Comparison of ENCODE assay signal across 35 cellular contexts in genomic region chr18:29753379-29753778, GRCh38.
A peak's percentile ranks its signal among the peaks of the same experiment; 100 is the strongest.
DNase-seq lines count a peak whose midpoint lies in the region; ATAC-seq and TF ChIP-seq lines count a peak whose summit lies in the region.
"Had no signal": no experiment of that assay in that cellular context is flagged by ENCODE, and none has a peak within 500 bp of the region (broad histone marks: within the 10 kb centered on the region; RNA-seq: fewer than 3 reads in every experiment).

No MANE protein-coding gene starts in this region.

- H3K36me3 ChIP-seq in SK-N-SH (replicated peaks in 1 of 2; ENCODE audit: control insufficient read depth in 1 of 2, insufficient read depth in 2 of 2, low read length in 1 of 2), result no peaks in the 10 kb centered on the region
- H3K36me3 ChIP-seq: adrenal gland, colonic mucosa, left ventricle myocardium inferior, prostate gland, transverse colon had no signal

- CTCF ChIA-PET in SK-N-SH (lab: Yijun Ruan, JAX), result no interaction called here
- CTCF ChIA-PET in activated CD8-positive, alpha-beta T cell treated with anti-CD3 and anti-CD28 coated beads, Interleukin-2, amount 10 ng/mL, durations not matched to agents 7 days and 5 days (lab: Charles Lee), result no interaction called here

- no peaks in the 10 kb centered on the region for H3F3A ChIP-seq in SK-N-SH (replicated peaks; ENCODE audit: insufficient read depth)

- no peaks in the 10 kb centered on the region for H4K20me1 ChIP-seq in SK-N-SH (ENCODE audit: insufficient read depth)

- no peaks in the 10 kb centered on the region for H3K9me2 ChIP-seq in SK-N-SH

- 0 out of 2 replicates have a peak overlapping the region, but pooled peaks have one; percentile 53 for H2AFZ ChIP-seq in SK-N-SH (ENCODE audit: low read depth)
- H2AFZ ChIP-seq: PC-9 had no signal

- no peaks in the 10 kb centered on the region for H3K9me3 ChIP-seq in SK-N-SH
- H3K9me3 ChIP-seq: adrenal gland, colonic mucosa, left ventricle myocardium inferior, prostate gland, transverse colon had no signal

- H3K36me3 Mint-ChIP-seq in activated CD8-positive, alpha-beta T cell treated with anti-CD3 and anti-CD28 coated beads, Interleukin-2, amount 10 ng/mL, durations not matched to agents 7 days and 5 days (ENCODE audit: low read depth), result no peaks in the 10 kb centered on the region
- H3K36me3 Mint-ChIP-seq: CD4-positive, CD25-positive, alpha-beta regulatory T cell; mesothelial cell of epicardium; naive B cell had no signal

- H3K79me2 ChIP-seq in SK-N-SH (ENCODE audit: insufficient read depth), result no peaks in the 10 kb centered on the region

- no peaks in the 10 kb centered on the region for H3K4me1 ChIP-seq in SK-N-SH (ENCODE audit: control insufficient read depth in 1 of 2, insufficient read depth in 2 of 2, low read depth in 1 of 2, low read length in 1 of 2)
- H3K4me1 ChIP-seq: adrenal gland, colonic mucosa, left ventricle myocardium inferior, prostate gland, transverse colon had no signal

- no peaks in the 10 kb centered on the region for H3K4me1 Mint-ChIP-seq in activated CD8-positive, alpha-beta T cell treated with anti-CD3 and anti-CD28 coated beads, Interleukin-2, amount 10 ng/mL, durations not matched to agents 7 days and 5 days (ENCODE audit: low read depth)
- H3K4me1 Mint-ChIP-seq: CD4-positive, CD25-positive, alpha-beta regulatory T cell; naive B cell had no signal

- no peak for TF ChIP-seq CTCF in SK-N-SH (IDR thresholded peaks at IDR 0.05)

- no peak overlapping the region for H3K9ac ChIP-seq in SK-N-SH

- no peak for TF ChIP-seq EP300 in SK-N-SH (IDR thresholded peaks at IDR 0.05; ENCODE audit: borderline replicate concordance in 1 of 2, low read depth in 1 of 2, low read length in 1 of 2)

- no peak for ATAC-seq in SK-N-SH treated with all-trans-retinoic acid at 6 μM for 48 hours
- ATAC-seq in activated CD8-positive, alpha-beta T cell treated with anti-CD3 and anti-CD28 coated beads, Interleukin-2, amount 10 ng/mL, durations not matched to agents 7 days and 5 days, result no peak
- ATAC-seq: activated CD8-positive, alpha-beta T cell treated with anti-CD3 and anti-CD28 coated beads for 36 hours; sciatic nerve had no signal

- POLR2A ChIA-PET in SK-N-SH (lab: Yijun Ruan, JAX), result no interaction called here
- POLR2A ChIA-PET in activated CD8-positive, alpha-beta T cell treated with anti-CD3 and anti-CD28 coated beads, Interleukin-2, amount 10 ng/mL, durations not matched to agents 7 days and 5 days (lab: Charles Lee), result no interaction called here

- no peaks in the 10 kb centered on the region for H3K27me3 ChIP-seq in SK-N-SH (ENCODE audit: insufficient read depth)
- H3K27me3 ChIP-seq: adrenal gland, colonic mucosa, transverse colon had no signal

- DNase-seq in SK-N-SH (no peak), RPMI7951 (ENCODE audit: low read depth) (peak; percentile 7), fibroblast of peridontal ligament (ENCODE audit: extremely low read depth) (peak; percentile 7), occipital lobe (lab: John Stamatoyannopoulos, UW) (no peak), inferior parietal cortex (ENCODE audit: extremely low spot score) (no peak), anterior cingulate cortex (lab: John Stamatoyannopoulos, UW) (no peak)
- DNase-seq in activated CD8-positive, alpha-beta T cell treated with anti-CD3 and anti-CD28 coated beads, Interleukin-2, amount 10 ng/mL, durations not matched to agents 7 days and 5 days, result no peak
- DNase-seq: activated CD8-positive, alpha-beta T cell treated with anti-CD3 and anti-CD28 coated beads for 36 hours; activated naive CD4-positive, alpha-beta T cell treated with anti-CD3 and anti-CD28 coated beads for 36 hours; adrenal gland; Calu3; CD4-positive, CD25-positive, alpha-beta regulatory T cell; colonic mucosa; DMS79 treated with DMSO at 0.1 percent for 48 hours; effector CD8-positive, alpha-beta T cell; Kasumi-1; left ventricle myocardium inferior; MV-4-11; naive B cell; NCI-H1436; NCI-H2081 treated with DMSO at 0.1 percent for 48 hours; NCI-H226; NCI-H526 treated with DMSO at 0.1 percent for 48 hours; PC-9; SHP77; stimulated activated CD4-positive, alpha-beta T cell treated with anti-CD3 and anti-CD28 coated beads, Interleukin-4, amount 100 ng/mL, for 24 hours; transverse colon had no signal

- H3K9me3 Mint-ChIP-seq in activated CD8-positive, alpha-beta T cell treated with anti-CD3 and anti-CD28 coated beads, Interleukin-2, amount 10 ng/mL, durations not matched to agents 7 days and 5 days (ENCODE audit: insufficient read depth), result peaks cover 19% of the 10 kb centered on the region

- no peak for TF ChIP-seq RAD21 in SK-N-SH (IDR thresholded peaks at IDR 0.05; ENCODE audit: low read length)

- no peak overlapping the region for H3K4me3 ChIP-seq in SK-N-SH (ENCODE audit: low read depth in 2 of 2, low read length in 1 of 2)
- H3K4me3 ChIP-seq: adrenal gland, colonic mucosa, left ventricle myocardium inferior, PC-9, prostate gland, transverse colon had no signal

- 76% methylated on average over 4 of the region's 4 CpGs for WGBS in SK-N-SH (ENCODE audit: low lambda C conversion rate)

- no peaks in the 10 kb centered on the region for H3K27me3 Mint-ChIP-seq in activated CD8-positive, alpha-beta T cell treated with anti-CD3 and anti-CD28 coated beads, Interleukin-2, amount 10 ng/mL, durations not matched to agents 7 days and 5 days (ENCODE audit: low read depth)
- H3K27me3 Mint-ChIP-seq: activated CD8-positive, alpha-beta T cell treated with anti-CD3 and anti-CD28 coated beads for 36 hours; CD4-positive, CD25-positive, alpha-beta regulatory T cell; naive B cell had no signal

- no peak overlapping the region for H3K27ac ChIP-seq in SK-N-SH (ENCODE audit: low read depth in 2 of 2, low read length in 1 of 2)
- H3K27ac ChIP-seq: 22Rv1, adrenal gland, colonic mucosa, epithelial cell of prostate, HL-60, left ventricle myocardium inferior, PC-9, prostate gland, transverse colon had no signal

- no peak overlapping the region for H3K27ac Mint-ChIP-seq in activated CD8-positive, alpha-beta T cell treated with anti-CD3 and anti-CD28 coated beads, Interleukin-2, amount 10 ng/mL, durations not matched to agents 7 days and 5 days
- H3K27ac Mint-ChIP-seq: activated CD8-positive, alpha-beta T cell treated with anti-CD3 and anti-CD28 coated beads for 36 hours; activated naive CD4-positive, alpha-beta T cell treated with anti-CD3 and anti-CD28 coated beads for 36 hours; CD4-positive, CD25-positive, alpha-beta regulatory T cell; mesothelial cell of epicardium; naive B cell; T-helper 2 cell treated with Interferon-gamma antibody and Interleukin-4, amounts not matched to agents 5 μg/mL and 100 μg/mL, for 36 hours had no signal

- no peak overlapping the region for H3K4me2 ChIP-seq in SK-N-SH
- H3K4me2 ChIP-seq: PC-9 had no signal

- H3K4me3 Mint-ChIP-seq in activated CD8-positive, alpha-beta T cell treated with anti-CD3 and anti-CD28 coated beads, Interleukin-2, amount 10 ng/mL, durations not matched to agents 7 days and 5 days, result no peak overlapping the region
- H3K4me3 Mint-ChIP-seq: activated CD8-positive, alpha-beta T cell treated with anti-CD3 and anti-CD28 coated beads for 36 hours; activated naive CD4-positive, alpha-beta T cell treated with anti-CD3 and anti-CD28 coated beads for 36 hours; CD4-positive, CD25-positive, alpha-beta regulatory T cell; mesothelial cell of epicardium; naive B cell; T-helper 2 cell treated with Interferon-gamma antibody and Interleukin-4, amounts not matched to agents 5 μg/mL and 100 μg/mL, for 36 hours had no signal

TF ChIP-seq in SK-N-SH, 30 proteins besides CTCF, POLR2A, EP300 and RAD21 (continues in another document):
- TF ChIP-seq TEAD4 (IDR thresholded peaks at IDR 0.05; ENCODE audit: borderline replicate concordance, insufficient read depth), result no peak
- no peak for TF ChIP-seq CHD2 (IDR thresholded peaks at IDR 0.05; ENCODE audit: low read length, partially characterized antibody)

TF ChIP-seq in SK-N-SH treated with all-trans-retinoic acid at 6 μM for 48 hours, 23 proteins besides CTCF, POLR2A, EP300 and RAD21:
- no peak for TF ChIP-seq CSDC2 (CRISPR knock-in tag; IDR thresholded peaks at IDR 0.05)
- no peak for TF ChIP-seq RARB (CRISPR knock-in tag; IDR thresholded peaks at IDR 0.05)
- no peak for TF ChIP-seq ESRRG (CRISPR knock-in tag; IDR thresholded peaks at IDR 0.05)
- TF ChIP-seq ZNF8 (CRISPR knock-in tag; IDR thresholded peaks at IDR 0.05), result no peak
- no peak for TF ChIP-seq SNAI2 (CRISPR knock-in tag; IDR thresholded peaks at IDR 0.05)
- no peak for TF ChIP-seq ZNF70 (CRISPR knock-in tag; IDR thresholded peaks at IDR 0.05)
TF ChIP-seq in SK-N-SH treated with all-trans-retinoic acid at 6 μM for 48 hours: peak in this region for 0.

Comparison
In these comparisons a context has a peak if more than half of its experiments do, and no peak if none do; other contexts are left out.
1. DNase-seq: peak in RPMI7951 (single experiment) and fibroblast of peridontal ligament (single experiment); none in SK-N-SH (single experiment), activated CD8-positive, alpha-beta T cell treated with anti-CD3 and anti-CD28 coated beads, Interleukin-2, amount 10 ng/mL, durations not matched to agents 7 days and 5 days (single experiment), occipital lobe (single experiment), inferior parietal cortex (single experiment) and anterior cingulate cortex (0 of 58).